1 cellular context compared by ENCODE assay signal in genomic region chr17:19720631-19721426, GRCh38.
TF ChIP-seq lines count a peak whose summit lies in the region.

No MANE protein-coding gene starts in this region.

TF ChIP-seq in HepG2, 621 proteins besides CTCF, POLR2A, EP300 and RAD21 (continued from another document and continues in another):
- no peak for TF ChIP-seq BATF2 (CRISPR knock-in tag; IDR thresholded peaks at IDR 0.05)
- no peak for TF ChIP-seq PAWR (CRISPR knock-in tag; IDR thresholded peaks at IDR 0.05; ENCODE audit: borderline replicate concordance)
- TF ChIP-seq U2AF2 (IDR thresholded peaks at IDR 0.05; ENCODE audit: low read depth, low read length), result no peak
- TF ChIP-seq KAT2B (IDR thresholded peaks at IDR 0.05; ENCODE audit: borderline replicate concordance, low read depth, low read length), result no peak
- no peak for TF ChIP-seq TOE1 (CRISPR knock-in tag; IDR thresholded peaks at IDR 0.05)
- TF ChIP-seq ZNF557 (CRISPR knock-in tag; IDR thresholded peaks at IDR 0.05), result no peak
- TF ChIP-seq GABPA (IDR thresholded peaks at IDR 0.05; ENCODE audit: low read depth, low read length), result no peak
- no peak for TF ChIP-seq GABPA (CRISPR knock-in tag; IDR thresholded peaks at IDR 0.05; ENCODE audit: low read depth)
- TF ChIP-seq JUND (CRISPR knock-in tag; IDR thresholded peaks at IDR 0.05), result peak; percentile 51; the same call in 1 of the 2 replicates
- 0 out of 2 replicates have a peak, but pooled peaks have one; percentile 45 for TF ChIP-seq RCOR2 (CRISPR knock-in tag; IDR thresholded peaks at IDR 0.05)
- TF ChIP-seq ZNF546 (CRISPR knock-in tag; conservative IDR thresholded peaks at IDR 0.05), result no peak
- no peak for TF ChIP-seq ZNF878 (CRISPR knock-in tag; IDR thresholded peaks at IDR 0.05)
- TF ChIP-seq ZNF20 (CRISPR knock-in tag; IDR thresholded peaks at IDR 0.05), result no peak
- no peak for TF ChIP-seq STAT5B (CRISPR knock-in tag; IDR thresholded peaks at IDR 0.05)
- TF ChIP-seq, protein P1, sequence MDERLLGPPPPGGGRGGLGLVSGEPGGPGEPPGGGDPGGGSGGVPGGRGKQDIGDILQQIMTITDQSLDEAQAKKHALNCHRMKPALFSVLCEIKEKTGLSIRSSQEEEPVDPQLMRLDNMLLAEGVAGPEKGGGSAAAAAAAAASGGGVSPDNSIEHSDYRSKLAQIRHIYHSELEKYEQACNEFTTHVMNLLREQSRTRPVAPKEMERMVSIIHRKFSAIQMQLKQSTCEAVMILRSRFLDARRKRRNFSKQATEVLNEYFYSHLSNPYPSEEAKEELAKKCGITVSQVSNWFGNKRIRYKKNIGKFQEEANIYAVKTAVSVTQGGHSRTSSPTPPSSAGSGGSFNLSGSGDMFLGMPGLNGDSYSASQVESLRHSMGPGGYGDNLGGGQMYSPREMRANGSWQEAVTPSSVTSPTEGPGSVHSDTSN (CRISPR knock-in tag; IDR thresholded peaks at IDR 0.05), result no peak
- TF ChIP-seq ZNF777 (CRISPR knock-in tag; IDR thresholded peaks at IDR 0.05), result no peak
- TF ChIP-seq PREB (CRISPR knock-in tag; IDR thresholded peaks at IDR 0.05), result no peak
- no peak for TF ChIP-seq FOXK2 (IDR thresholded peaks at IDR 0.05)
- TF ChIP-seq PAX8 (CRISPR knock-in tag; IDR thresholded peaks at IDR 0.05; ENCODE audit: borderline replicate concordance), result no peak
- no peak for TF ChIP-seq ZNF224 (CRISPR knock-in tag; IDR thresholded peaks at IDR 0.05)
- no peak for TF ChIP-seq POGZ (CRISPR knock-in tag; IDR thresholded peaks at IDR 0.05)
- no peak for TF ChIP-seq SMAD9 (CRISPR knock-in tag; IDR thresholded peaks at IDR 0.05)
- TF ChIP-seq ZIK1 (CRISPR knock-in tag; IDR thresholded peaks at IDR 0.05; ENCODE audit: borderline replicate concordance, low read depth), result no peak
- peak; percentile 56; the same call in 1 of the 2 replicates for TF ChIP-seq WIZ (CRISPR knock-in tag; IDR thresholded peaks at IDR 0.05)
- TF ChIP-seq CREM (IDR thresholded peaks at IDR 0.05), result peak; percentile 38; the same call in 1 of the 2 replicates
- no peak for TF ChIP-seq CREM (CRISPR knock-in tag; IDR thresholded peaks at IDR 0.05)
- TF ChIP-seq ZNF276 (CRISPR knock-in tag; IDR thresholded peaks at IDR 0.05; ENCODE audit: low read depth), result no peak
- TF ChIP-seq ZNF598 (CRISPR knock-in tag; IDR thresholded peaks at IDR 0.05; ENCODE audit: borderline replicate concordance), result peak; percentile 77; the same call in 1 of the 2 replicates
- peak; percentile 68; the same call in 1 of the 2 replicates for TF ChIP-seq ARID4A (CRISPR knock-in tag; IDR thresholded peaks at IDR 0.05; ENCODE audit: borderline replicate concordance)
- TF ChIP-seq ZSCAN22 (CRISPR knock-in tag; IDR thresholded peaks at IDR 0.05), result no peak; the same call in 1 of the 2 replicates
- no peak for TF ChIP-seq ZNF567 (CRISPR knock-in tag; IDR thresholded peaks at IDR 0.05; ENCODE audit: borderline replicate concordance)
- TF ChIP-seq SALL1 (CRISPR knock-in tag; IDR thresholded peaks at IDR 0.05), result peak; percentile 85
- TF ChIP-seq GLI4 (CRISPR knock-in tag; IDR thresholded peaks at IDR 0.05; ENCODE audit: borderline replicate concordance), result no peak
- TF ChIP-seq, protein P2, sequence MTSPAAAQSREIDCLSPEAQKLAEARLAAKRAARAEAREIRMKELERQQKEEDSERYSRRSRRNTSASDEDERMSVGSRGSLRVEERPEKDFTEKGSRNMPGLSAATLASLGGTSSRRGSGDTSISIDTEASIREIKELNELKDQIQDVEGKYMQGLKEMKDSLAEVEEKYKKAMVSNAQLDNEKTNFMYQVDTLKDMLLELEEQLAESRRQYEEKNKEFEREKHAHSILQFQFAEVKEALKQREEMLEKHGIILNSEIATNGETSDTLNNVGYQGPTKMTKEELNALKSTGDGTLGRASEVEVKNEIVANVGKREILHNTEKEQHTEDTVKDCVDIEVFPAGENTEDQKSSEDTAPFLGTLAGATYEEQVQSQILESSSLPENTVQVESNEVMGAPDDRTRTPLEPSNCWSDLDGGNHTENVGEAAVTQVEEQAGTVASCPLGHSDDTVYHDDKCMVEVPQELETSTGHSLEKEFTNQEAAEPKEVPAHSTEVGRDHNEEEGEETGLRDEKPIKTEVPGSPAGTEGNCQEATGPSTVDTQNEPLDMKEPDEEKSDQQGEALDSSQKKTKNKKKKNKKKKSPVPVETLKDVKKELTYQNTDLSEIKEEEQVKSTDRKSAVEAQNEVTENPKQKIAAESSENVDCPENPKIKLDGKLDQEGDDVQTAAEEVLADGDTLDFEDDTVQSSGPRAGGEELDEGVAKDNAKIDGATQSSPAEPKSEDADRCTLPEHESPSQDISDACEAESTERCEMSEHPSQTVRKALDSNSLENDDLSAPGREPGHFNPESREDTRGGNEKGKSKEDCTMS (CRISPR knock-in tag; conservative IDR thresholded peaks at IDR 0.05), result no peak
- no peak for TF ChIP-seq ZSCAN21 (CRISPR knock-in tag; IDR thresholded peaks at IDR 0.05; ENCODE audit: borderline replicate concordance)
- no peak for TF ChIP-seq ZFP90 (CRISPR knock-in tag; IDR thresholded peaks at IDR 0.05; ENCODE audit: borderline replicate concordance)
- TF ChIP-seq XRCC5 (optimal IDR thresholded peaks at IDR 0.05; ENCODE audit: low read length), result no peak
- no peak for TF ChIP-seq PAF1 (CRISPR knock-in tag; IDR thresholded peaks at IDR 0.05)
- no peak for TF ChIP-seq ZNF597 (CRISPR knock-in tag; IDR thresholded peaks at IDR 0.05)
- TF ChIP-seq KLF15 (CRISPR knock-in tag; IDR thresholded peaks at IDR 0.05; ENCODE audit: borderline replicate concordance), result no peak
- TF ChIP-seq ZNF850 (CRISPR knock-in tag; conservative IDR thresholded peaks at IDR 0.05), result no peak
- no peak for TF ChIP-seq ZSCAN29 (CRISPR knock-in tag; conservative IDR thresholded peaks at IDR 0.05)
- TF ChIP-seq EZH2 (conservative IDR thresholded peaks at IDR 0.05; ENCODE audit: low read depth, low read length), result no peak
- TF ChIP-seq ARNT (IDR thresholded peaks at IDR 0.05), result no peak
- TF ChIP-seq, protein P3, sequence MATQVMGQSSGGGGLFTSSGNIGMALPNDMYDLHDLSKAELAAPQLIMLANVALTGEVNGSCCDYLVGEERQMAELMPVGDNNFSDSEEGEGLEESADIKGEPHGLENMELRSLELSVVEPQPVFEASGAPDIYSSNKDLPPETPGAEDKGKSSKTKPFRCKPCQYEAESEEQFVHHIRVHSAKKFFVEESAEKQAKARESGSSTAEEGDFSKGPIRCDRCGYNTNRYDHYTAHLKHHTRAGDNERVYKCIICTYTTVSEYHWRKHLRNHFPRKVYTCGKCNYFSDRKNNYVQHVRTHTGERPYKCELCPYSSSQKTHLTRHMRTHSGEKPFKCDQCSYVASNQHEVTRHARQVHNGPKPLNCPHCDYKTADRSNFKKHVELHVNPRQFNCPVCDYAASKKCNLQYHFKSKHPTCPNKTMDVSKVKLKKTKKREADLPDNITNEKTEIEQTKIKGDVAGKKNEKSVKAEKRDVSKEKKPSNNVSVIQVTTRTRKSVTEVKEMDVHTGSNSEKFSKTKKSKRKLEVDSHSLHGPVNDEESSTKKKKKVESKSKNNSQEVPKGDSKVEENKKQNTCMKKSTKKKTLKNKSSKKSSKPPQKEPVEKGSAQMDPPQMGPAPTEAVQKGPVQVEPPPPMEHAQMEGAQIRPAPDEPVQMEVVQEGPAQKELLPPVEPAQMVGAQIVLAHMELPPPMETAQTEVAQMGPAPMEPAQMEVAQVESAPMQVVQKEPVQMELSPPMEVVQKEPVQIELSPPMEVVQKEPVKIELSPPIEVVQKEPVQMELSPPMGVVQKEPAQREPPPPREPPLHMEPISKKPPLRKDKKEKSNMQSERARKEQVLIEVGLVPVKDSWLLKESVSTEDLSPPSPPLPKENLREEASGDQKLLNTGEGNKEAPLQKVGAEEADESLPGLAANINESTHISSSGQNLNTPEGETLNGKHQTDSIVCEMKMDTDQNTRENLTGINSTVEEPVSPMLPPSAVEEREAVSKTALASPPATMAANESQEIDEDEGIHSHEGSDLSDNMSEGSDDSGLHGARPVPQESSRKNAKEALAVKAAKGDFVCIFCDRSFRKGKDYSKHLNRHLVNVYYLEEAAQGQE (IDR thresholded peaks at IDR 0.05; ENCODE audit: borderline replicate concordance in 1 of 2, low read depth in 1 of 2, low read length in 2 of 2), result no peak
- no peak for TF ChIP-seq SNAPC2 (CRISPR knock-in tag; IDR thresholded peaks at IDR 0.05)
- TF ChIP-seq NR2F1 (CRISPR knock-in tag; IDR thresholded peaks at IDR 0.05), result peak in 1 of 2 experiments; percentile 66; a peak in 2 of 4 replicates
- peak; percentile 40; the same call in 1 of the 2 replicates for TF ChIP-seq REPIN1 (CRISPR knock-in tag; IDR thresholded peaks at IDR 0.05; ENCODE audit: borderline replicate concordance, low read depth)
- no peak for TF ChIP-seq ZNF615 (CRISPR knock-in tag; IDR thresholded peaks at IDR 0.05; ENCODE audit: borderline replicate concordance)
- 0 out of 2 replicates have a peak, but pooled peaks have one; percentile 22 for TF ChIP-seq ZNF44 (CRISPR knock-in tag; IDR thresholded peaks at IDR 0.05)
- no peak for TF ChIP-seq ZFP36L2 (CRISPR knock-in tag; IDR thresholded peaks at IDR 0.05)
- no peak for TF ChIP-seq CENPX (CRISPR knock-in tag; IDR thresholded peaks at IDR 0.05)
- TF ChIP-seq ZNF543 (CRISPR knock-in tag; IDR thresholded peaks at IDR 0.05), result no peak
- TF ChIP-seq, protein P4, sequence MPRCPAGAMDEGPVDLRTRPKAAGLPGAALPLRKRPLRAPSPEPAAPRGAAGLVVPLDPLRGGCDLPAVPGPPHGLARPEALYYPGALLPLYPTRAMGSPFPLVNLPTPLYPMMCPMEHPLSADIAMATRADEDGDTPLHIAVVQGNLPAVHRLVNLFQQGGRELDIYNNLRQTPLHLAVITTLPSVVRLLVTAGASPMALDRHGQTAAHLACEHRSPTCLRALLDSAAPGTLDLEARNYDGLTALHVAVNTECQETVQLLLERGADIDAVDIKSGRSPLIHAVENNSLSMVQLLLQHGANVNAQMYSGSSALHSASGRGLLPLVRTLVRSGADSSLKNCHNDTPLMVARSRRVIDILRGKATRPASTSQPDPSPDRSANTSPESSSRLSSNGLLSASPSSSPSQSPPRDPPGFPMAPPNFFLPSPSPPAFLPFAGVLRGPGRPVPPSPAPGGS (CRISPR knock-in tag; IDR thresholded peaks at IDR 0.05), result peak; percentile 84; the same call in 1 of the 2 replicates
